In the genomic region with DNA sequence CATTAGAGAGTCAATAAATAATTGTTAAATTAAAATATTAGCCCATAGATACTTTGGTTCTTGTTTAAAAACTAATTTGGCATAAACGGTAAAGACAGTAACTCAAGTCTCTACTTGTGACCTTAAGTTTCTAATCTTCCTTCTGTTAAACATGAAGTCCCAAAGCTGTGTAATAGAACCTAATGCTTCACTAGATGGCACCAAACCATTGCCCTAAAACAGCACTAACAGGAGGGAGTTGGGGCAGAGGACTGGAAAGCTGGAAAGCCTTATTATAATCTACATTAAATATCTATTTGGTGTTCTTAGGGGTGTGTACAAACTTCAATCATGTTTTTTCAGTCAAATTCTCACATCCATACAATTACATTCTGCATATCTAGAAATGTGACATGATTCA, we compare ENCODE assay signal across 8 cellular contexts.
DNase-seq lines count a peak whose midpoint lies in the region; ATAC-seq, FAIRE-seq and TF ChIP-seq lines count a peak whose summit lies in the region.

No MANE protein-coding gene starts in this region.

- no peak overlapping the region for H2AFZ ChIP-seq in astrocyte (ENCODE audit: low read depth, low read length)

- no peaks in the 10 kb centered on the region for H3K9me3 ChIP-seq in astrocyte (ENCODE audit: insufficient read depth, low read depth, low read length)
- H3K9me3 ChIP-seq in right lobe of liver, result no peaks in the 10 kb centered on the region
- no peaks in the 10 kb centered on the region for H3K9me3 ChIP-seq in CD8-positive, alpha-beta memory T cell (ENCODE audit: low read length)

- no peak overlapping the region for H3K4me3 Mint-ChIP-seq in astrocyte (ENCODE audit: unreplicated experiment)
- no peak overlapping the region for H3K4me3 Mint-ChIP-seq in CD8-positive, alpha-beta memory T cell

- POLR2A ChIA-PET in CD8-positive, alpha-beta memory T cell (lab: Charles Lee), result no interaction called here

- no peaks in the 10 kb centered on the region for H3K4me1 ChIP-seq in astrocyte (ENCODE audit: insufficient read depth, low read length)
- H3K4me1 ChIP-seq in right lobe of liver, result no peaks in the 10 kb centered on the region
- no peaks in the 10 kb centered on the region for H3K4me1 ChIP-seq in CD8-positive, alpha-beta memory T cell (ENCODE audit: insufficient read depth, low read length)

- H3K27me3 ChIP-seq in astrocyte (ENCODE audit: insufficient read depth, low read length) (no peaks in the 10 kb centered on the region), right lobe of liver (no peaks in the 10 kb centered on the region)
- H3K27me3 ChIP-seq in CD8-positive, alpha-beta memory T cell (ENCODE audit: insufficient read depth, low read length, poor library complexity, severe bottlenecking), result no peaks in the 10 kb centered on the region

- TF ChIP-seq CTCF in astrocyte (IDR thresholded peaks at IDR 0.05; ENCODE audit: insufficient read depth, low read depth, low read length) (peak; percentile 25), right lobe of liver (IDR thresholded peaks at IDR 0.05) (peak; percentile 16 to 43 (median 30))

- ATAC-seq in GM19351 (IDR thresholded peaks at IDR 0.05; ENCODE audit: unreplicated experiment), result peak; percentile 63
- peak in 3 of 4 donors; percentile 32 to 47 (median 41) for ATAC-seq in right lobe of liver
- no peak for ATAC-seq in GM19035 (IDR thresholded peaks at IDR 0.05; ENCODE audit: unreplicated experiment)

- H3K4me3 ChIP-seq in astrocyte (ENCODE audit: insufficient read depth, low read depth, low read length), result no peak overlapping the region
- H3K4me3 ChIP-seq in right lobe of liver, result no peak overlapping the region
- no peak overlapping the region for H3K4me3 ChIP-seq in CD8-positive, alpha-beta memory T cell (ENCODE audit: low read length)

- no peaks in the 10 kb centered on the region for H3K4me1 Mint-ChIP-seq in astrocyte (ENCODE audit: low read depth, unreplicated experiment)
- no peaks in the 10 kb centered on the region for H3K4me1 Mint-ChIP-seq in CD8-positive, alpha-beta memory T cell

- TF ChIP-seq POLR2A in right lobe of liver (IDR thresholded peaks at IDR 0.05), result no peak

- no peaks in the 10 kb centered on the region for H3K79me2 ChIP-seq in astrocyte (ENCODE audit: insufficient read depth, low read length)

- H3K36me3 ChIP-seq in astrocyte (ENCODE audit: insufficient read depth, low read length), result no peaks in the 10 kb centered on the region
- H3K36me3 ChIP-seq in right lobe of liver, result no peaks in the 10 kb centered on the region
- no peaks in the 10 kb centered on the region for H3K36me3 ChIP-seq in CD8-positive, alpha-beta memory T cell (ENCODE audit: insufficient read depth, low read length)

- CTCF ChIA-PET in CD8-positive, alpha-beta memory T cell (lab: Charles Lee), result no interaction called here

- H3K27ac ChIP-seq in astrocyte (ENCODE audit: low read depth, low read length) (no peak overlapping the region), right lobe of liver (no peak overlapping the region)
- H3K27ac ChIP-seq in CD8-positive, alpha-beta memory T cell (ENCODE audit: low read depth, low read length), result no peak overlapping the region

- H3K9me3 Mint-ChIP-seq in astrocyte (ENCODE audit: unreplicated experiment), result no peaks in the 10 kb centered on the region
- H3K9me3 Mint-ChIP-seq in CD8-positive, alpha-beta memory T cell, result peaks cover 0 to 5% (median 0%) of the 10 kb centered on the region in 5 donors

- no peak overlapping the region for H3K4me2 ChIP-seq in astrocyte (ENCODE audit: low read length)

- intact Hi-C loops in right lobe of liver (cut with DNase I), result no loop called here

- no peak overlapping the region for H3K9ac ChIP-seq in astrocyte (ENCODE audit: low read length)

- no peak overlapping the region for H3K27ac Mint-ChIP-seq in astrocyte (ENCODE audit: unreplicated experiment)
- H3K27ac Mint-ChIP-seq in CD8-positive, alpha-beta memory T cell, result no peak overlapping the region

- FAIRE-seq in astrocyte (lab: Jason Lieb, UNC) (no peak), GM19239 (lab: Jason Lieb, UNC) (no peak)

- H4K20me1 ChIP-seq in astrocyte (ENCODE audit: insufficient read depth, low read length), result no peaks in the 10 kb centered on the region

- DNase-seq in NCI-H1417 (lab: John Stamatoyannopoulos, UW) (peak in 2 of 3 experiments; percentile 29 to 83), astrocyte (ENCODE audit: low read depth) (no peak), right lobe of liver (no peak), GM19239 (ENCODE audit: insufficient read length, low spot score) (no peak)
- no peak for DNase-seq in CD8-positive, alpha-beta memory T cell
- DNase-seq in activated CD4-positive, alpha-beta T cell treated with anti-CD3 and anti-CD28 coated beads for 48 hours, result no peak

- H3K36me3 Mint-ChIP-seq in astrocyte (ENCODE audit: low read depth, unreplicated experiment), result no peaks in the 10 kb centered on the region
- no peaks in the 10 kb centered on the region for H3K36me3 Mint-ChIP-seq in CD8-positive, alpha-beta memory T cell

- 25% methylated on average over 1 of the region's 1 CpG for WGBS in right lobe of liver (ENCODE audit: insufficient coverage, low coverage, low lambda C conversion rate, missing lambda C conversion rate)

- peaks cover 2% of the 10 kb centered on the region for H3K27me3 Mint-ChIP-seq in astrocyte (ENCODE audit: low read depth, unreplicated experiment)
- H3K27me3 Mint-ChIP-seq in CD8-positive, alpha-beta memory T cell, result peaks cover 0 to 2% of the 10 kb centered on the region in 2 donors

Comparison
In these comparisons a context has a peak if more than half of its experiments do, and no peak if none do; other contexts are left out.
1. DNase-seq: peak in NCI-H1417 (2 of 3); none in astrocyte (single experiment), right lobe of liver (0 of 3), CD8-positive, alpha-beta memory T cell (0 of 5), activated CD4-positive, alpha-beta T cell treated with anti-CD3 and anti-CD28 coated beads for 48 hours (single experiment) and GM19239 (single experiment).